In the genomic region with DNA sequence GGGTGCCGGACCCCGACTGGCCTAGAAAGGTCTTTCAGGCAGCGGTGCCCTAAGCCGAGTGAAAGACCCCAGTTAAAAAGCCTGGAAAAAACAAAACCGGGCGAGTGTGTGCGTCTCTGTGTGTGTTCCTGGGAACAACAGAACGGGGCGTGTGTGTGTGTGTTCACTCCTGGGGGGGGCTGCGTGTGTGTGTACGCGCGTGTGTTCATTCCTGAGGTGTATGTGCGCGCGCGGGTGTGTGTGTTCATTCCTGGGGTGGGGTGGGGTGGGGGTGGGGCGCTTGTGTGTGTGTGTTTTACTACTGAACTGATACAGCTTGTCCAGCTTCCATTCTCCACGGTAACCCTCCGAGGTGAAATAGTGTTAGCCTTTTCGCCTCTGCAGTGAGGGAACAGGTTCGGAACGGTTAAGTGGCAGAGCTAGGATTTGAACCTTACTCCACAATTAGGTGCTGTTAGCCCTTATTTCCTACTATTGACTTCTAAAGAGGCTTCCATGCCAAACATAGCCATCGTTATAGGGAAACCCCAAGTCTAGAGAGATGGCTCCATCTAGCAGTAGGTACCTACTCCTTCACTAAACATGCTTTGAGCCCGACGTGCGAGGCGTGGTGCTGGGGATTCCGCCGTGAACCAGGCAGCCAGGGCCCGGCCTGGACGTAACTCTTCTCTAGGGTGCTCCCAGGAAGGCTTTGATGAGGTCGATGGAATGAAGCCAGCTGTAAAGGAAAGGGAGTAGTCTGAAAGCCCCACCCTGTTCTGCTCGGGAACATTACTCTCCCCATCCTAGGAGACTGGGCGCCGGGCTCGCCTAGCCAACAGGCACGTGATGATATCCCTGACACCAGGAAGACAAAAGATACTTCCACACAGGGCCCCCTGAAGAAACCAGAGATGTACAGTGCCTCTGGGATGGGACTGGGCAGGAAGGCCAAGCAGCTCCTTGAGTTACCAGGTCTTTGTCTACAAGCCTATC, we compare ENCODE assay signal across 8 cellular contexts. TPM values are rescaled to one million over a fixed set of nuclear protein-coding genes. Genes with fewer than 3 reads are reported as not detected.
A peak's percentile ranks its signal among the peaks of the same experiment; 100 is the strongest.
DNase-seq lines count a peak whose midpoint lies in the region; ATAC-seq and TF ChIP-seq lines count a peak whose summit lies in the region.

No MANE protein-coding gene starts in this region.

- H3K27ac Mint-ChIP-seq in stimulated activated memory B cell treated with anti-CD40 and anti-IgM and Interleukin-4, amounts not matched to agents 10 μg/mL and 1 μg/mL and 100 μg/mL, for 72 hours, result peak overlapping the region; percentile 98

- peak overlapping the region; percentile 99 for H3K9ac ChIP-seq in HUES6 (ENCODE audit: low read length)

- no peaks in the 10 kb centered on the region for H3K9me3 Mint-ChIP-seq in stimulated activated memory B cell treated with anti-CD40 and anti-IgM and Interleukin-4, amounts not matched to agents 10 μg/mL and 1 μg/mL and 100 μg/mL, for 72 hours

- H3K27me3 Mint-ChIP-seq in stimulated activated memory B cell treated with anti-CD40 and anti-IgM and Interleukin-4, amounts not matched to agents 10 μg/mL and 1 μg/mL and 100 μg/mL, for 72 hours, result no peaks in the 10 kb centered on the region

- H3K36me3 Mint-ChIP-seq in stimulated activated memory B cell treated with anti-CD40 and anti-IgM and Interleukin-4, amounts not matched to agents 10 μg/mL and 1 μg/mL and 100 μg/mL, for 72 hours, result peaks cover 9% of the 10 kb centered on the region

- DNase-seq in Ammon's horn (ENCODE audit: low spot score), result peak; percentile 67
- peak; percentile 12 for DNase-seq in GM13977 (ENCODE audit: low spot score)
- peak; percentile 13 for DNase-seq in central memory CD4-positive, alpha-beta T cell
- peak; percentile 81 for DNase-seq in kidney glomerular epithelial cell (lab: John Stamatoyannopoulos, UW)
- DNase-seq in occipital lobe (lab: John Stamatoyannopoulos, UW), result no peak

- H3K4me3 Mint-ChIP-seq in stimulated activated memory B cell treated with anti-CD40 and anti-IgM and Interleukin-4, amounts not matched to agents 10 μg/mL and 1 μg/mL and 100 μg/mL, for 72 hours, result peak overlapping the region; percentile 92

- H3K27ac ChIP-seq in HUES6 (ENCODE audit: low read depth, low read length), result peak overlapping the region; percentile 100

- TF ChIP-seq CTCF in GM13977 (IDR thresholded peaks at IDR 0.05; ENCODE audit: extremely low read depth, insufficient read depth, missing control alignments), result no peak

- ATAC-seq in stimulated activated memory B cell treated with anti-CD40 and anti-IgM and Interleukin-4, amounts not matched to agents 10 μg/mL and 1 μg/mL and 100 μg/mL, for 72 hours, result peak; percentile 55

- H3K4me3 ChIP-seq in HUES6 (ENCODE audit: low read depth, low read length), result peak overlapping the region; percentile 100

- peaks cover 12% of the 10 kb centered on the region for H3K36me3 ChIP-seq in HUES6 (ENCODE audit: control insufficient read depth, insufficient read depth, low read length)

- no peaks in the 10 kb centered on the region for H3K27me3 ChIP-seq in HUES6 (ENCODE audit: control insufficient read depth, insufficient read depth, low read length)

- no peaks in the 10 kb centered on the region for H3K9me3 ChIP-seq in HUES6 (ENCODE audit: control insufficient read depth, insufficient read depth, low read depth, low read length)

- in situ Hi-C loops in GM13977 (cut with MboI; ENCODE audit: low pct_unique_long_range_greater_than_20kb, low sequenced_read_pairs, unreplicated experiment), result no loop called here

- H3K4me1 ChIP-seq in HUES6 (ENCODE audit: control insufficient read depth, insufficient read depth, low read length), result 0 out of 2 replicates have a peak, but pooled peaks cover 8% of the 10 kb centered on the region

- peaks cover 28% of the 10 kb centered on the region for H3K4me1 Mint-ChIP-seq in stimulated activated memory B cell treated with anti-CD40 and anti-IgM and Interleukin-4, amounts not matched to agents 10 μg/mL and 1 μg/mL and 100 μg/mL, for 72 hours

TF ChIP-seq in PFSK-1, 5 proteins besides CTCF, POLR2A, EP300 and RAD21:
- TF ChIP-seq FOXP2 (optimal IDR thresholded peaks at IDR 0.05; ENCODE audit: borderline replicate concordance, extremely low read depth, extremely low read length, insufficient read depth) (no peak), POLR2AphosphoS5 (IDR thresholded peaks at IDR 0.05; ENCODE audit: low read depth, low read length) (peak; percentile 74; the same call in 1 of the 2 replicates), SIN3A (IDR thresholded peaks at IDR 0.05; ENCODE audit: borderline replicate concordance, insufficient read depth, low read length) (peak; percentile 70; the same call in 1 of the 2 replicates), TAF1 (IDR thresholded peaks at IDR 0.05; ENCODE audit: borderline replicate concordance, insufficient read depth, low read length) (peak; percentile 3)
- TF ChIP-seq, protein P1, sequence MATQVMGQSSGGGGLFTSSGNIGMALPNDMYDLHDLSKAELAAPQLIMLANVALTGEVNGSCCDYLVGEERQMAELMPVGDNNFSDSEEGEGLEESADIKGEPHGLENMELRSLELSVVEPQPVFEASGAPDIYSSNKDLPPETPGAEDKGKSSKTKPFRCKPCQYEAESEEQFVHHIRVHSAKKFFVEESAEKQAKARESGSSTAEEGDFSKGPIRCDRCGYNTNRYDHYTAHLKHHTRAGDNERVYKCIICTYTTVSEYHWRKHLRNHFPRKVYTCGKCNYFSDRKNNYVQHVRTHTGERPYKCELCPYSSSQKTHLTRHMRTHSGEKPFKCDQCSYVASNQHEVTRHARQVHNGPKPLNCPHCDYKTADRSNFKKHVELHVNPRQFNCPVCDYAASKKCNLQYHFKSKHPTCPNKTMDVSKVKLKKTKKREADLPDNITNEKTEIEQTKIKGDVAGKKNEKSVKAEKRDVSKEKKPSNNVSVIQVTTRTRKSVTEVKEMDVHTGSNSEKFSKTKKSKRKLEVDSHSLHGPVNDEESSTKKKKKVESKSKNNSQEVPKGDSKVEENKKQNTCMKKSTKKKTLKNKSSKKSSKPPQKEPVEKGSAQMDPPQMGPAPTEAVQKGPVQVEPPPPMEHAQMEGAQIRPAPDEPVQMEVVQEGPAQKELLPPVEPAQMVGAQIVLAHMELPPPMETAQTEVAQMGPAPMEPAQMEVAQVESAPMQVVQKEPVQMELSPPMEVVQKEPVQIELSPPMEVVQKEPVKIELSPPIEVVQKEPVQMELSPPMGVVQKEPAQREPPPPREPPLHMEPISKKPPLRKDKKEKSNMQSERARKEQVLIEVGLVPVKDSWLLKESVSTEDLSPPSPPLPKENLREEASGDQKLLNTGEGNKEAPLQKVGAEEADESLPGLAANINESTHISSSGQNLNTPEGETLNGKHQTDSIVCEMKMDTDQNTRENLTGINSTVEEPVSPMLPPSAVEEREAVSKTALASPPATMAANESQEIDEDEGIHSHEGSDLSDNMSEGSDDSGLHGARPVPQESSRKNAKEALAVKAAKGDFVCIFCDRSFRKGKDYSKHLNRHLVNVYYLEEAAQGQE (IDR thresholded peaks at IDR 0.05; ENCODE audit: insufficient read depth in 1 of 2, low read depth in 2 of 2, low read length in 2 of 2), result no peak

RNA-seq across cellular contexts. Expression of gene SKP1, which starts 0.7 kb away (rescaled TPM):
- polyA plus RNA-seq in PFSK-1 (2012; ENCODE audit: insufficient read length, low read depth), result 145 TPM
- total RNA-seq in occipital lobe, result 178 TPM

RNA-seq across cellular contexts. Expression of gene PPP2CA, which starts 48.4 kb away (rescaled TPM):
- polyA plus RNA-seq in PFSK-1 (2012; ENCODE audit: insufficient read length, low read depth), result 177 TPM
- 128 TPM for total RNA-seq in occipital lobe
